In genomic region chr2:23532311-23533013, GRCh38 we compare ENCODE assay signal across 8 cellular contexts.
DNase-seq lines count a peak whose midpoint lies in the region; ATAC-seq and TF ChIP-seq lines count a peak whose summit lies in the region.

No MANE protein-coding gene starts in this region.

- no peaks in the 10 kb centered on the region for H3K27me3 Mint-ChIP-seq in natural killer cell (ENCODE audit: low read depth in 2 of 2)

- no peaks in the 10 kb centered on the region for H3K36me3 Mint-ChIP-seq in natural killer cell

- TF ChIP-seq POLR2A in adrenal gland (IDR thresholded peaks at IDR 0.05): no peak

- H3K9me3 Mint-ChIP-seq in natural killer cell: no peaks in the 10 kb centered on the region

- DNase-seq in Right ventricle myocardium inferior (ENCODE audit: missing footprints) (no peak), right atrium auricular region (ENCODE audit: low spot score) (no peak), natural killer cell (no peak), NCI-H748 treated with DMSO at 0.1 percent for 48 hours (lab: John Stamatoyannopoulos, UW) (no peak), adrenal gland (no peak), SIG-M5 (lab: John Stamatoyannopoulos, UW) (no peak)
- DNase-seq in Jurkat, Clone E6-1 (ENCODE audit: low read depth, low spot score): peak; percentile 75
- peak; percentile 47 for DNase-seq in activated T-cell treated with anti-CD3 and anti-CD28 coated beads, Interleukin-2, amount 50 U/mL, for 1 hour

- peaks cover 9 to 20% of the 10 kb centered on the region in 2 donors for H3K4me1 Mint-ChIP-seq in natural killer cell

- ATAC-seq in Right ventricle myocardium inferior (peak; percentile 12), natural killer cell (peak; percentile 9 to 57 (median 46))

- TF ChIP-seq CTCF in right atrium auricular region (IDR thresholded peaks at IDR 0.05): no peak
- no peak for TF ChIP-seq CTCF in natural killer cell (IDR thresholded peaks at IDR 0.05)
- no peak for TF ChIP-seq CTCF in adrenal gland (IDR thresholded peaks at IDR 0.05)

- H3K27me3 ChIP-seq in right atrium auricular region (no peaks in the 10 kb centered on the region), adrenal gland (no peaks in the 10 kb centered on the region)

- 67 to 72% (median 68%) methylated on average over 12 to 18 of the region's 18 CpGs for WGBS in adrenal gland, 4 donors

- H3K4me3 Mint-ChIP-seq in natural killer cell: peak overlapping the region; percentile 76

- no peak overlapping the region for H3K27ac ChIP-seq in right atrium auricular region
- H3K27ac ChIP-seq in adrenal gland: peak overlapping the region in 2 of 5 donors; percentile 40 to 43

- H3K9me3 ChIP-seq in right atrium auricular region (no peaks in the 10 kb centered on the region), adrenal gland (replicated peaks in 1 of 3) (no peaks in the 10 kb centered on the region)

- intact Hi-C loops in Right ventricle myocardium inferior (cut with DNase I): no loop called here
- intact Hi-C loops in natural killer cell (cut with micrococcal nuclease): no loop called here
- intact Hi-C loops in adrenal gland (cut with DNase I): no loop called here

- H3K27ac Mint-ChIP-seq in natural killer cell: peak overlapping the region; percentile 66 to 90

- no peaks in the 10 kb centered on the region for H3K36me3 ChIP-seq in right atrium auricular region
- H3K36me3 ChIP-seq in adrenal gland (replicated peaks in 1 of 2): no peaks in the 10 kb centered on the region

- H3K4me1 ChIP-seq in right atrium auricular region: no peaks in the 10 kb centered on the region
- peaks cover 0 to 14% of the 10 kb centered on the region in 2 donors for H3K4me1 ChIP-seq in adrenal gland (replicated peaks in 1 of 2)

- no peak overlapping the region for H3K4me3 ChIP-seq in right atrium auricular region
- H3K4me3 ChIP-seq in Jurkat, Clone E6-1 (ENCODE audit: low read length): peak overlapping the region; percentile 27
- H3K4me3 ChIP-seq in adrenal gland: no peak overlapping the region

Comparison
In these comparisons a context has a peak if more than half of its experiments do, and no peak if none do; other contexts are left out.
1. DNase-seq: peak in Jurkat, Clone E6-1 (single experiment) and activated T-cell treated with anti-CD3 and anti-CD28 coated beads, Interleukin-2, amount 50 U/mL, for 1 hour (single experiment); none in Right ventricle myocardium inferior (single experiment), right atrium auricular region (single experiment), natural killer cell (single experiment), NCI-H748 treated with DMSO at 0.1 percent for 48 hours (single experiment), adrenal gland (0 of 7) and SIG-M5 (single experiment).